8 cellular contexts compared by ENCODE assay signal in the genomic region with DNA sequence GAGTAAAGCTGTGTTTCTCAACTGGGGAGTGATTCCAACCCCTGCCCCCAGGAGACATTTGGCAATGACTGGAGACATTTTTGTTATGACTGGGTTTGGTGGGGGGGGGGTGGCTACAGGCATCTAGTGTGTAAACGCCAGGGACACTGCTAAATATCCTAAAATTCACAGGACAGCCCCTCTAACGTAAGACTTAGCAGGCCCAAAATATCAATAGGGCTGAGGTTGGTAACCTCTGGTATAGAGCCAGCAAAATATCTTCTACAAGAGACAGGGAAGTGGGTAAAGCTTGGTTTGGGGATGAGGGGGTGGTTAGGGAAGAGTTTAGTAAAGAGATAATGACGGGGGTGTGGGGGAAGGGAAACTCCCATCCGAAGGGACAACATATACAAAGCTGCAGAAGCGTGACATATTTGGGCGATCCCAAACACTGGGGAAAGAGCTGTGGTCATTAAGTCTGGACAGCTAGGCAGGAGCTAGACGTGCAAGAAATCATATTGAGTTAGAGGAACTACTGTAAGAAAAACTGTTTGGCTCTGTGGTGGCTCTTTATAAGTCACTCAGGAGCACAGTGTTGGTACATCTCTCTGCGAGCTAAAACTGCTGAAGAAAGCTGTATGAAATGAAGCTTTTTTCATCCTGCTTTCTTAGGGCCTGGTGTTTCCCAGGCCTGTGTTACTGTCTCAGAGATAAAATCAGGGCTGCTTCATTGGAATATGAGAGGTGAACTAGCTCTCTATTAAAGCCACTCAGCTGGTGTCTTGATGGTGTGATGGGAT. TPM values are rescaled to one million over a fixed set of nuclear protein-coding genes. Genes with fewer than 3 reads are reported as not detected.
DNase-seq lines count a peak whose midpoint lies in the region; ATAC-seq lines count a peak whose summit lies in the region.

No MANE protein-coding gene starts in this region.

- ATAC-seq in GM21723 (IDR thresholded peaks at IDR 0.05; ENCODE audit: unreplicated experiment) = peak; percentile 53
- ATAC-seq in effector memory CD8-positive, alpha-beta T cell (replicated peaks) = peak; percentile 66

- H3K36me3 Mint-ChIP-seq in effector memory CD8-positive, alpha-beta T cell (ENCODE audit: insufficient read depth) = peaks cover 3% of the 10 kb centered on the region

- H3K36me3 ChIP-seq in skeletal muscle tissue (ENCODE audit: control insufficient read depth in 3 of 3, insufficient read depth in 3 of 3, low read length in 3 of 3) = peaks cover 4 to 12% (median 5%) of the 10 kb centered on the region in 3 donors

- peaks cover 46 to 51% of the 10 kb centered on the region in 2 donors for H3K4me1 Mint-ChIP-seq in effector memory CD8-positive, alpha-beta T cell (ENCODE audit: low read depth in 2 of 2)

- peak; percentile 92 for DNase-seq in OCI-M1 (lab: John Stamatoyannopoulos, UW)
- DNase-seq in effector memory CD8-positive, alpha-beta T cell = peak in 1 of 3 experiments; percentile 24
- DNase-seq in putamen (ENCODE audit: low spot score) = no peak
- no peak for DNase-seq in iPS-NIHi11 (ENCODE audit: low spot score)
- DNase-seq in superior temporal gyrus (ENCODE audit: extremely low spot score) = no peak
- no peak for DNase-seq in NCI-H2107 treated with DMSO at 0.1 percent for 48 hours (lab: John Stamatoyannopoulos, UW; ENCODE audit: unreplicated experiment)

- H3K9me3 ChIP-seq in skeletal muscle tissue (ENCODE audit: control insufficient read depth in 3 of 3, low read length in 3 of 3) = no peaks in the 10 kb centered on the region

- H3K4me1 ChIP-seq in skeletal muscle tissue (ENCODE audit: control insufficient read depth in 3 of 3, insufficient read depth in 3 of 3, low read length in 3 of 3) = peaks cover under 1 to 1% (median 1%) of the 10 kb centered on the region in 3 donors

- H3K27ac Mint-ChIP-seq in effector memory CD8-positive, alpha-beta T cell = peak overlapping the region; percentile 91 to 99

- H3K4me3 ChIP-seq in skeletal muscle tissue (ENCODE audit: low read length in 3 of 3) = no peak overlapping the region

- H3K27me3 Mint-ChIP-seq in effector memory CD8-positive, alpha-beta T cell = no peaks in the 10 kb centered on the region

- no peaks in the 10 kb centered on the region for H3K27me3 ChIP-seq in skeletal muscle tissue (ENCODE audit: control insufficient read depth in 3 of 3, insufficient read depth in 3 of 3, low read length in 3 of 3)

- H3K4me3 Mint-ChIP-seq in effector memory CD8-positive, alpha-beta T cell = peak overlapping the region; percentile 74 to 85

- peak overlapping the region in 1 of 3 donors; percentile 32 for H3K9ac ChIP-seq in skeletal muscle tissue (ENCODE audit: low read depth in 1 of 3, low read length in 3 of 3)

- H3K27ac ChIP-seq in skeletal muscle tissue (ENCODE audit: low read depth, low read length) = peak overlapping the region; percentile 58

- no peaks in the 10 kb centered on the region for H3K9me3 Mint-ChIP-seq in effector memory CD8-positive, alpha-beta T cell

RNA-seq across cellular contexts. Expression of a gene that starts 0.7 kb away (rescaled TPM):
- total RNA-seq in skeletal muscle tissue = 16.7 TPM

RNA-seq across cellular contexts. Expression of a gene that starts 24.4 kb away (rescaled TPM):
- total RNA-seq in skeletal muscle tissue = 876 TPM

RNA-seq across cellular contexts. Expression of a gene that starts 24.5 kb away (rescaled TPM):
- 2.6 TPM for total RNA-seq in skeletal muscle tissue
